ENCODE assay signal across 8 cellular contexts in the genomic region with DNA sequence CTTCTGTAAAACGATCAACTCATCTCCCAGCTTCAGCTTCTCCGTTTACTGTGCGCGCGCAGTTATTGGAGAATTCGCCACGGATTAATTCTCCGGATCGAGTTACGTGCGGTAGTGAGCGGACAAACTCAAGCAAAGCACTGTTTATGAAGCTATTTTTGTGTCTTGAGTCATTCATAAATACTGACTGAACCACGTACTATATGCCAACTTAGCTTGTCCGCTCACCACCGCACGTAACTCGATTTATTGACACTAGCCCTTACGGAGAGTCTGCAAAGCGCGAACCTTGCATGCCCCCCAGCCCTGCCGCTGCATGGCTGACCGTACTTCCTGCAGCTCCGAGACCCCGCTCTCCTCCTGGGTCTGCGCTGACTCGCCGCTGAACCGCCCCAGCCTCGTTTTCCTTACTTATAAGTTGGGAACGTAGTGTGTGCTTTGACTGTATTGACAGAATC. TPM values are rescaled to one million over a fixed set of nuclear protein-coding genes. Genes with fewer than 3 reads are reported as not detected.
DNase-seq lines count a peak whose midpoint lies in the region; ATAC-seq and TF ChIP-seq lines count a peak whose summit lies in the region.

No MANE protein-coding gene starts in this region.

- H3K9ac ChIP-seq in duodenal mucosa (ENCODE audit: low read depth in 1 of 2, low read length in 2 of 2): peak overlapping the region; percentile 76 to 79

- ATAC-seq in GM19025 (IDR thresholded peaks at IDR 0.05; ENCODE audit: low read depth, unreplicated experiment) (peak; percentile 3), HG03432 (IDR thresholded peaks at IDR 0.05; ENCODE audit: unreplicated experiment) (peak; percentile 22), RWPE2 (ENCODE audit: low read depth) (peak; percentile 20)

- H3K4me3 ChIP-seq in RWPE2 (ENCODE audit: severe bottlenecking) (peak overlapping the region; percentile 94), duodenal mucosa (ENCODE audit: low read depth in 1 of 2, low read length in 2 of 2) (peak overlapping the region; percentile 79 to 95)

- H3K27me3 ChIP-seq in RWPE2 (ENCODE audit: insufficient read depth, poor library complexity, severe bottlenecking) (no peaks in the 10 kb centered on the region), duodenal mucosa (ENCODE audit: control insufficient read depth in 1 of 2, insufficient read depth in 2 of 2, low read length in 2 of 2) (no peaks in the 10 kb centered on the region)

- peak; percentile 18; the same call in 1 of the 2 replicates for TF ChIP-seq CTCF in C4-2B (conservative IDR thresholded peaks at IDR 0.05)
- no peak for TF ChIP-seq CTCF in RWPE2 (IDR thresholded peaks at IDR 0.05; ENCODE audit: poor library complexity, severe bottlenecking)

- H3K4me1 ChIP-seq in RWPE2 (ENCODE audit: insufficient read depth, poor library complexity, severe bottlenecking) (peaks cover 16% of the 10 kb centered on the region), duodenal mucosa (ENCODE audit: control insufficient read depth in 1 of 2, insufficient read depth in 2 of 2, low read length in 2 of 2) (peaks cover 33 to 35% of the 10 kb centered on the region in 2 donors)

- no peaks in the 10 kb centered on the region for H3K36me3 ChIP-seq in RWPE2 (ENCODE audit: low read depth)
- peaks cover 0 to 3% of the 10 kb centered on the region in 2 donors for H3K36me3 ChIP-seq in duodenal mucosa (ENCODE audit: control insufficient read depth in 1 of 2, insufficient read depth in 2 of 2, low read length in 2 of 2)

- H3K9me3 ChIP-seq in RWPE2 (ENCODE audit: severe bottlenecking) (no peaks in the 10 kb centered on the region), duodenal mucosa (ENCODE audit: control insufficient read depth in 1 of 2, low read length in 2 of 2) (no peaks in the 10 kb centered on the region)

- H3K27ac ChIP-seq in C4-2B (peak overlapping the region; percentile 93), RWPE2 (ENCODE audit: poor library complexity, severe bottlenecking) (peak overlapping the region; percentile 64), duodenal mucosa (ENCODE audit: low read depth, low read length) (peak overlapping the region; percentile 83), substantia nigra (ENCODE audit: low read depth, low read length, poor library complexity, severe bottlenecking) (peak overlapping the region; percentile 92)

- no peak for DNase-seq in RWPE2 (ENCODE audit: low spot score)
- peak; percentile 41 to 59 for DNase-seq in lung microvascular endothelial cell (ENCODE audit: low read depth in 2 of 2)
- peak in 25 of 49 donors; percentile 12 to 74 (median 32) for DNase-seq in substantia nigra (lab: John Stamatoyannopoulos, UW)
- no peak for DNase-seq in foreskin melanocyte

RNA-seq across cellular contexts. Expression of gene CHD1L, which starts 0.8 kb away (rescaled TPM):
- 28.2 and 29.4 TPM in 2 replicates for total RNA-seq in lung microvascular endothelial cell

RNA-seq across cellular contexts. Expression of gene FMO5, which starts 18.1 kb away (rescaled TPM):
- total RNA-seq in lung microvascular endothelial cell: 1.1 and 2.6 TPM in 2 replicates

Comparison
In these comparisons a context has a peak if more than half of its experiments do, and no peak if none do; other contexts are left out.
1. DNase-seq: peak in lung microvascular endothelial cell (2 of 2) and substantia nigra (25 of 49); none in RWPE2 (single experiment) and foreskin melanocyte (single experiment).
2. Peak in every context shown above with its lines, with median percentiles within 50 percentile points of each other: H3K27ac ChIP-seq and ATAC-seq.